14 cellular contexts compared by ENCODE assay signal in genomic region chrX:3262906-3263305, GRCh38.
A peak's percentile ranks its signal among the peaks of the same experiment; 100 is the strongest.
DNase-seq lines count a peak whose midpoint lies in the region; ATAC-seq and TF ChIP-seq lines count a peak whose summit lies in the region.
"Had no signal": no experiment of that assay in that cellular context is flagged by ENCODE, and none has a peak within 500 bp of the region (broad histone marks: within the 10 kb centered on the region; RNA-seq: fewer than 3 reads in every experiment).

No MANE protein-coding gene starts in this region.

- H3K36me3 ChIP-seq in osteoblast (ENCODE audit: insufficient read depth, low read length), result no peaks in the 10 kb centered on the region
- H3K36me3 ChIP-seq: tibial nerve had no signal

- H4K20me1 ChIP-seq in osteoblast (ENCODE audit: insufficient read depth, low read length), result no peaks in the 10 kb centered on the region

- no peaks in the 10 kb centered on the region for H3K9me3 ChIP-seq in osteoblast (ENCODE audit: low read depth, low read length)

- no peak overlapping the region for H2AFZ ChIP-seq in osteoblast (ENCODE audit: low read length)

- H3K79me2 ChIP-seq in osteoblast (ENCODE audit: insufficient read depth, low read length), result no peaks in the 10 kb centered on the region

- peaks cover 22% of the 10 kb centered on the region for H3K4me1 ChIP-seq in osteoblast (ENCODE audit: insufficient read depth, low read length)

- DNase-seq in EH (ENCODE audit: low read depth) (peak; percentile 91), RKO (ENCODE audit: low spot score) (peak; percentile 86), osteoblast (ENCODE audit: insufficient read length, low spot score, missing footprints) (no peak)
- DNase-seq in stimulated activated CD4-positive, alpha-beta T cell treated with anti-CD3 and anti-CD28 coated beads, Interleukin-12 subunit alpha, Interleukin-12 subunit beta, amount 100 ng/mL, for 4 hours, result no peak
- no peak for DNase-seq in stimulated activated naive CD4-positive, alpha-beta T cell treated with Interleukin-2 at 50 U/mL for 16 hours (lab: John Stamatoyannopoulos, UW)
- DNase-seq: activated T-cell treated with anti-CD3 and anti-CD28 coated beads, Interleukin-2, amount 50 U/mL, for 72 hours; DMS153; NCI-H2171; stimulated activated CD4-positive, alpha-beta T cell treated with anti-CD3 and anti-CD28 coated beads, Interleukin-1b, Interleukin-23, amount 100 ng/mL, for 48 hours; T-helper 2 cell had no signal

- H3K27me3 ChIP-seq in osteoblast (ENCODE audit: insufficient read depth, low read length), result no peaks in the 10 kb centered on the region
- H3K27me3 ChIP-seq: tibial nerve had no signal

- H3K4me3 ChIP-seq in osteoblast (ENCODE audit: insufficient read depth, low read length), result no peak overlapping the region
- H3K4me3 ChIP-seq: tibial nerve had no signal

- no peak for TF ChIP-seq CTCF in osteoblast (IDR thresholded peaks at IDR 0.05; ENCODE audit: extremely low read depth, low read depth, low read length)

- peak; percentile 42 for ATAC-seq in esophagus mucosa
- ATAC-seq in HG03460 (IDR thresholded peaks at IDR 0.05; ENCODE audit: unreplicated experiment), result no peak
- ATAC-seq in GM21619 (IDR thresholded peaks at IDR 0.05; ENCODE audit: unreplicated experiment), result no peak
- ATAC-seq: activated T-cell treated with anti-CD3 and anti-CD28 coated beads, Interleukin-2, amount 50 U/mL, for 72 hours had no signal

- H3K27ac ChIP-seq in osteoblast (ENCODE audit: low read depth, low read length), result peak overlapping the region; percentile 66

- peak overlapping the region; percentile 63 for H3K4me2 ChIP-seq in osteoblast (ENCODE audit: insufficient read depth, low read length)

Comparison
In these comparisons a context has a peak if more than half of its experiments do, and no peak if none do; other contexts are left out.
1. DNase-seq: peak in EH (single experiment) and RKO (single experiment); none in osteoblast (single experiment), stimulated activated CD4-positive, alpha-beta T cell treated with anti-CD3 and anti-CD28 coated beads, Interleukin-12 subunit alpha, Interleukin-12 subunit beta, amount 100 ng/mL, for 4 hours (single experiment) and stimulated activated naive CD4-positive, alpha-beta T cell treated with Interleukin-2 at 50 U/mL for 16 hours (single experiment).